In genomic region chr11:62841361-62842170, GRCh38 we compare ENCODE assay signal across 8 cellular contexts. TPM values are rescaled to one million over a fixed set of nuclear protein-coding genes. Genes with fewer than 3 reads are reported as not detected.
A peak's percentile ranks its signal among the peaks of the same experiment; 100 is the strongest.
DNase-seq lines count a peak whose midpoint lies in the region; ATAC-seq, FAIRE-seq and TF ChIP-seq lines count a peak whose summit lies in the region.

No MANE protein-coding gene starts in this region.

- H3K27me3 ChIP-seq in heart right ventricle = no peaks in the 10 kb centered on the region

- peaks cover 0 to 36% (median 24%) of the 10 kb centered on the region in 9 donors for H3K4me1 ChIP-seq in heart right ventricle

- intact Hi-C loops in heart right ventricle (cut with DNase I) (loop anchor here in 4 of 10 donors (2.0 to 5.0 kb wide), 5 partner anchors 13 to 134 kb away; partner anchors contain the start of genes BSCL2 (in 1 of the 4), GNG3 (in 1 of the 4), HNRNPUL2 (in 1 of the 4) and SLC3A2 (in 1 of the 4)), posterior cingulate gyrus (cut with DNase I) (loop anchor here (1.0 to 5.0 kb wide), 2 partner anchors 14 to 54 kb away; partner anchors contain the start of gene TMEM179B)

- DNase-seq in GM12865 (ENCODE audit: low read depth) (peak; percentile 98), NCI-H1105 (lab: John Stamatoyannopoulos, UW) (peak; percentile 96), SKM-1 treated with dmso at 0.1 percent for 144 hours (lab: John Stamatoyannopoulos, UW; ENCODE audit: unreplicated experiment) (peak; percentile 99), heart right ventricle (peak; percentile 70 to 95), posterior cingulate gyrus (peak; percentile 67 to 97 (median 82)), urothelium cell line (ENCODE audit: low spot score) (peak; percentile 92)

- H3K36me3 ChIP-seq in heart right ventricle = peaks cover 0 to 15% (median 0%) of the 10 kb centered on the region in 9 donors

- peak; percentile 99 for FAIRE-seq in urothelium cell line (lab: Jason Lieb, UNC)

- no peaks in the 10 kb centered on the region for H3K9me3 ChIP-seq in heart right ventricle

- H3K4me3 ChIP-seq in GM12865 (ENCODE audit: low read depth, low read length) (peak overlapping the region; percentile 84), heart right ventricle (peak overlapping the region; percentile 19 to 99 (median 77))

- ATAC-seq in HG02623 (IDR thresholded peaks at IDR 0.05; ENCODE audit: unreplicated experiment) (peak; percentile 45), heart right ventricle (peak; percentile 68 to 83 (median 79))

- TF ChIP-seq CTCF in GM12865 (IDR thresholded peaks at IDR 0.05; ENCODE audit: insufficient read depth, low read depth, low read length, missing control alignments) (no peak), heart right ventricle (IDR thresholded peaks at IDR 0.05) (no peak)

- H3K27ac ChIP-seq in adipose tissue (ENCODE audit: low read depth, low read length) (peak overlapping the region; percentile 72), heart right ventricle (peak overlapping the region; percentile 92 to 98 (median 97))

- 0 to 1% (median 0%) methylated on average over 33 of the region's 33 CpGs for WGBS in adipose tissue, 3 donors
- WGBS in heart right ventricle, 2 donors = 0 to 1% methylated on average over 33 of the region's 33 CpGs

RNA-seq across cellular contexts. Expression of gene WDR74, which starts 2.2 kb away (rescaled TPM):
- polyA plus RNA-seq in adipose tissue (10 to 100 TPM; 21.3 to 52.5 (median 37.5) TPM), heart right ventricle (10 to 100 TPM; 48.3 to 62.4 TPM)
- 10 to 100 TPM; 17.7 to 31.2 (median 22.9) TPM for total RNA-seq in heart right ventricle

RNA-seq across cellular contexts. Expression of gene TEX54, which starts 8.9 kb away (rescaled TPM):
- polyA plus RNA-seq in adipose tissue (not detected), heart right ventricle (not detected)
- total RNA-seq in heart right ventricle = not detected

RNA-seq across cellular contexts. Expression of gene STX5, which starts 9.7 kb away (rescaled TPM):
- polyA plus RNA-seq in adipose tissue = 10 to 100 TPM; 29.6 to 40.2 (median 32.2) TPM
- 10 to 100 TPM; 16.8 to 27.0 (median 19.0) TPM for total RNA-seq in heart right ventricle
- polyA plus RNA-seq in heart right ventricle = 10 to 100 TPM; 13.6 to 31.9 TPM

RNA-seq across cellular contexts. Expression of gene NXF1, which starts 36.3 kb away (rescaled TPM):
- polyA plus RNA-seq in adipose tissue (10 to 100 TPM; 45.1 to 85.1 (median 68.3) TPM), heart right ventricle (10 to 100 TPM; 66.6 to 96.7 TPM)
- total RNA-seq in heart right ventricle = 10 to 100 TPM; 28.3 to 58.7 (median 36.7) TPM

RNA-seq across cellular contexts. Expression of gene SLC3A2, which starts 39.1 kb away (rescaled TPM):
- polyA plus RNA-seq in adipose tissue (100 to 1,000 TPM in 2 of 3 donors, 10 to 100 TPM in 1; 62.6 to 146 (median 103) TPM), heart right ventricle (100 to 1,000 TPM in 1 of 2 donors, 10 to 100 TPM in 1; 36.2 to 110 TPM)
- 10 to 100 TPM; 32.0 to 78.4 (median 42.6) TPM for total RNA-seq in heart right ventricle

Comparison
In these comparisons a context has a peak if more than half of its experiments do, and no peak if none do; other contexts are left out.
1. Peak in every context shown above with its lines: DNase-seq, ATAC-seq, H3K4me3 ChIP-seq and H3K27ac ChIP-seq.